Comparison of ENCODE assay signal across 9 cellular contexts in genomic region chr10:21524526-21525366, GRCh38. TPM values are rescaled to one million over a fixed set of nuclear protein-coding genes. Genes with fewer than 3 reads are reported as not detected.
DNase-seq lines count a peak whose midpoint lies in the region; ATAC-seq, FAIRE-seq and TF ChIP-seq lines count a peak whose summit lies in the region.
"Had no signal": no experiment of that assay in that cellular context is flagged by ENCODE, and none has a peak within 500 bp of the region (broad histone marks: within the 10 kb centered on the region; RNA-seq: fewer than 3 reads in every experiment).

No MANE protein-coding gene starts in this region.

- H3K36me3 ChIP-seq in Caco-2 (ENCODE audit: control insufficient read depth, insufficient read depth, low read length) (no peaks in the 10 kb centered on the region), HUES6 (ENCODE audit: control insufficient read depth, insufficient read depth, low read length) (no peaks in the 10 kb centered on the region), iPS-15b (ENCODE audit: control insufficient read depth, insufficient read depth, low read length) (no peaks in the 10 kb centered on the region), small intestine (ENCODE audit: control insufficient read depth in 2 of 2, insufficient read depth in 2 of 2, low read length in 2 of 2) (no peaks in the 10 kb centered on the region)

- 13 to 18% (median 14%) methylated on average over 23 of the region's 23 CpGs for WGBS in small intestine, 3 donors

- intact Hi-C loops in Caco-2 (cut with micrococcal nuclease; ENCODE audit: unreplicated experiment) = loop anchor here (1.0 to 5.0 kb wide), 4 partner anchors 7 to 427 kb away; no protein-coding TSS in a partner anchor

- CTCF ChIA-PET in Caco-2 (lab: Charles Lee) = interaction anchor here (1.0 to 1.6 kb wide), 5 partner anchors 9 to 246 kb away, joined by 3 to 14 read pairs (median 6); no protein-coding TSS in a partner anchor

- POLR2A ChIA-PET in Caco-2 (lab: Charles Lee) = interaction anchor here (1.2 to 4.4 kb wide), 4 partner anchors 9 to 231 kb away, joined by 4 to 47 read pairs (median 16); no protein-coding TSS in a partner anchor

- H3K27ac ChIP-seq in HUES6 (ENCODE audit: low read depth, low read length) = peak overlapping the region; percentile 100
- peak overlapping the region; percentile 63 to 98 for H3K27ac ChIP-seq in small intestine (ENCODE audit: low read depth in 1 of 2, low read length in 1 of 2)

- no peak for ATAC-seq in HG03442 (IDR thresholded peaks at IDR 0.05; ENCODE audit: unreplicated experiment)

- peaks cover 30% of the 10 kb centered on the region for H3K4me1 ChIP-seq in Caco-2
- H3K4me1 ChIP-seq in HUES6 (ENCODE audit: control insufficient read depth, insufficient read depth, low read length) = peaks cover 59% of the 10 kb centered on the region
- peaks cover 45% of the 10 kb centered on the region for H3K4me1 ChIP-seq in iPS-15b (ENCODE audit: control insufficient read depth, insufficient read depth, low read length)
- H3K4me1 ChIP-seq in small intestine (ENCODE audit: control insufficient read depth in 2 of 2, insufficient read depth in 1 of 2, low read depth in 1 of 2, low read length in 1 of 2) = no peaks in the 10 kb centered on the region

- H3K4me3 Mint-ChIP-seq in Caco-2 (ENCODE audit: unreplicated experiment) = peak overlapping the region; percentile 88
- peak overlapping the region; percentile 89 for H3K4me3 Mint-ChIP-seq in activated naive CD8-positive, alpha-beta T cell treated with anti-CD3 and anti-CD28 coated beads for 36 hours

- BruUV-seq in Caco-2 (replicated peaks; lab: Mats Ljungman, UMichigan) = TSS peak; percentile 60

- H3K27me3 Mint-ChIP-seq in Caco-2 (ENCODE audit: insufficient read depth, unreplicated experiment) = no peaks in the 10 kb centered on the region
- peaks cover 86% of the 10 kb centered on the region for H3K27me3 Mint-ChIP-seq in activated naive CD8-positive, alpha-beta T cell treated with anti-CD3 and anti-CD28 coated beads for 36 hours

- peaks cover 34% of the 10 kb centered on the region for H3K4me1 Mint-ChIP-seq in Caco-2 (ENCODE audit: low read depth, unreplicated experiment)
- H3K4me1 Mint-ChIP-seq in activated naive CD8-positive, alpha-beta T cell treated with anti-CD3 and anti-CD28 coated beads for 36 hours = peaks cover 36% of the 10 kb centered on the region

- DNase-seq in Caco-2 (peak in 1 of 2 experiments; percentile 51), small intestine (peak; percentile 27), ACHN (no peak), occipital lobe (lab: John Stamatoyannopoulos, UW) (no peak)
- no peak for DNase-seq in activated naive CD8-positive, alpha-beta T cell treated with anti-CD3 and anti-CD28 coated beads for 36 hours

- H3K9ac ChIP-seq in HUES6 (ENCODE audit: low read length) (peak overlapping the region; percentile 90), iPS-15b (ENCODE audit: low read depth, low read length) (peak overlapping the region; percentile 77)

- TF ChIP-seq CTCF in Caco-2 (IDR thresholded peaks at IDR 0.05; ENCODE audit: insufficient read depth in 1 of 2, low read depth in 1 of 2, low read length in 1 of 2, severe bottlenecking in 1 of 2, unreplicated experiment in 1 of 2) = no peak

- H3K9me3 ChIP-seq in Caco-2 (no peaks in the 10 kb centered on the region), HUES6 (ENCODE audit: control insufficient read depth, insufficient read depth, low read depth, low read length) (no peaks in the 10 kb centered on the region), iPS-15b (ENCODE audit: control insufficient read depth, insufficient read depth, low read length) (no peaks in the 10 kb centered on the region), small intestine (ENCODE audit: control insufficient read depth, low read depth) (no peaks in the 10 kb centered on the region)

- H3K27ac Mint-ChIP-seq in Caco-2 (ENCODE audit: unreplicated experiment) = peak overlapping the region; percentile 98
- H3K27ac Mint-ChIP-seq in activated naive CD8-positive, alpha-beta T cell treated with anti-CD3 and anti-CD28 coated beads for 36 hours = peak overlapping the region; percentile 89

- no peak for FAIRE-seq in small intestine (lab: Jason Lieb, UNC)

- peak overlapping the region; percentile 70 for H3K4me3 ChIP-seq in Caco-2 (ENCODE audit: low read depth, low read length)
- peak overlapping the region; percentile 76 for H3K4me3 ChIP-seq in HUES6 (ENCODE audit: low read depth, low read length)
- peak overlapping the region; percentile 84 for H3K4me3 ChIP-seq in iPS-15b (ENCODE audit: low read depth, low read length)
- H3K4me3 ChIP-seq in small intestine (ENCODE audit: low read depth in 1 of 2, low read length in 2 of 2) = peak overlapping the region in 1 of 2 donors; percentile 74

- H3K27me3 ChIP-seq in Caco-2 (replicated peaks; ENCODE audit: control insufficient read depth, insufficient read depth, low read length) (no peaks in the 10 kb centered on the region), HUES6 (ENCODE audit: control insufficient read depth, insufficient read depth, low read length) (no peaks in the 10 kb centered on the region), iPS-15b (ENCODE audit: control insufficient read depth, insufficient read depth, low read length) (peaks cover 4% of the 10 kb centered on the region), small intestine (ENCODE audit: control insufficient read depth in 2 of 2, insufficient read depth in 2 of 2, low read length in 2 of 2) (no peaks in the 10 kb centered on the region)

- peaks cover 29% of the 10 kb centered on the region for H3K36me3 Mint-ChIP-seq in Caco-2 (ENCODE audit: insufficient read depth, unreplicated experiment)
- H3K36me3 Mint-ChIP-seq in activated naive CD8-positive, alpha-beta T cell treated with anti-CD3 and anti-CD28 coated beads for 36 hours = no peaks in the 10 kb centered on the region

- H3K9me3 Mint-ChIP-seq in Caco-2 (ENCODE audit: unreplicated experiment) = no peaks in the 10 kb centered on the region
- no peaks in the 10 kb centered on the region for H3K9me3 Mint-ChIP-seq in activated naive CD8-positive, alpha-beta T cell treated with anti-CD3 and anti-CD28 coated beads for 36 hours

- in situ Hi-C loops in ACHN (cut with HindIII; ENCODE audit: low pct_ligation_motif_present, low pct_unique_long_range_greater_than_20kb, low sequenced_read_pairs) = no loop called here

RNA-seq across cellular contexts. Expression of gene SKIDA1, which starts 0.7 kb away (rescaled TPM):
- total RNA-seq in Caco-2 (2022) (5.7 and 6.3 TPM in 2 replicates), occipital lobe (9.4 TPM)
- under 1 TPM in 1 of 2 experiments, not detected in 1; 0.54 TPM for total RNA-seq in activated naive CD8-positive, alpha-beta T cell treated with anti-CD3 and anti-CD28 coated beads for 36 hours
- polyA plus RNA-seq in small intestine = under 1 TPM in 1 of 3 donors, not detected in 2; 0.13 TPM
- total RNA-seq: T-helper 1 cell treated with Interleukin-12 subunit alpha and Interleukin-12 subunit beta and Interleukin-4 antibody, amounts not matched to agents 30 ng/mL and 1 ng/mL, for 36 hours had no signal

RNA-seq across cellular contexts. Expression of gene MLLT10, which starts 9.3 kb away (rescaled TPM):
- total RNA-seq in Caco-2 (2022) (84.3 and 85.3 TPM in 2 replicates), occipital lobe (54.7 TPM)
- total RNA-seq in activated naive CD8-positive, alpha-beta T cell treated with anti-CD3 and anti-CD28 coated beads for 36 hours = 10 to 100 TPM; 33.9 to 36.2 TPM
- 10 to 100 TPM in 2 of 3 donors, 1 to 10 TPM in 1; 8.9 to 15.2 (median 11.6) TPM for polyA plus RNA-seq in small intestine
